Comparison of ENCODE assay signal across 10 cellular contexts in genomic region chr9:100222674-100223073, GRCh38.
DNase-seq lines count a peak whose midpoint lies in the region; ATAC-seq, FAIRE-seq and TF ChIP-seq lines count a peak whose summit lies in the region.
"Had no signal": no experiment of that assay in that cellular context is flagged by ENCODE, and none has a peak within 500 bp of the region (broad histone marks: within the 10 kb centered on the region; RNA-seq: fewer than 3 reads in every experiment).

No MANE protein-coding gene starts in this region.

- no peak overlapping the region for H2AFZ ChIP-seq in GM23338

- no peak overlapping the region for H3K4me2 ChIP-seq in GM23338

- no peaks in the 10 kb centered on the region for H3K79me2 ChIP-seq in GM23338 (replicated peaks; ENCODE audit: insufficient read depth)

- H3K4me3 ChIP-seq in GM23338 (no peak overlapping the region), SK-N-MC (no peak overlapping the region)
- H3K4me3 ChIP-seq: lung had no signal

- H3K27ac ChIP-seq in GM23338 (ENCODE audit: low read depth): no peak overlapping the region
- no peak overlapping the region for H3K27ac ChIP-seq in SK-N-MC

- H3K9me3 ChIP-seq in SK-N-MC (ENCODE audit: low read depth, low read length): no peaks in the 10 kb centered on the region

- CTCF ChIA-PET in Calu3 (lab: Charles Lee): interaction anchor here (0.7 kb wide), 4 partner anchors 137 to 834 kb away, joined by 3 to 4 read pairs (median 3); no protein-coding TSS in a partner anchor
- CTCF ChIA-PET in activated naive CD4-positive, alpha-beta T cell treated with anti-CD3 and anti-CD28 coated beads for 36 hours (lab: Charles Lee): interaction anchor here (0.6 to 1.0 kb wide), 9 partner anchors 78 to 419 kb away, joined by 3 to 6 read pairs (median 3); no protein-coding TSS in a partner anchor

- DNase-seq in GM23338 (ENCODE audit: low spot score) (peak; percentile 43), SK-N-MC (ENCODE audit: low read depth, low spot score) (peak; percentile 14), frontal cortex (ENCODE audit: low spot score in 2 of 2) (peak in 1 of 2 donors; percentile 14), Calu3 (no peak), GDM1 (lab: John Stamatoyannopoulos, UW) (no peak)
- DNase-seq in activated naive CD4-positive, alpha-beta T cell treated with anti-CD3 and anti-CD28 coated beads for 36 hours: no peak
- DNase-seq: activated CD8-positive, alpha-beta memory T cell treated with anti-CD3 and anti-CD28 coated beads, Interleukin-2, amount 50 U/mL, for 48 hours had no signal

- no peaks in the 10 kb centered on the region for H3K9me2 ChIP-seq in GM23338 (ENCODE audit: insufficient read depth)

- TF ChIP-seq CTCF in GM23338 (conservative IDR thresholded peaks at IDR 0.05; ENCODE audit: low read depth in 2 of 2) (peak; percentile 46 to 58), Calu3 (IDR thresholded peaks at IDR 0.05; ENCODE audit: unreplicated experiment) (no peak)

- H3K36me3 Mint-ChIP-seq in GM23338 (ENCODE audit: low read depth): no peaks in the 10 kb centered on the region
- peaks cover 2% of the 10 kb centered on the region for H3K36me3 Mint-ChIP-seq in Calu3 (ENCODE audit: insufficient read depth, unreplicated experiment)
- peaks cover 6% of the 10 kb centered on the region for H3K36me3 Mint-ChIP-seq in activated naive CD4-positive, alpha-beta T cell treated with anti-CD3 and anti-CD28 coated beads for 36 hours (ENCODE audit: low read depth)

- H3K27me3 ChIP-seq in GM23338 (ENCODE audit: insufficient read depth): no peaks in the 10 kb centered on the region

- no peak overlapping the region for H3K4me3 Mint-ChIP-seq in GM23338
- no peak overlapping the region for H3K4me3 Mint-ChIP-seq in Calu3 (ENCODE audit: low read depth, unreplicated experiment)
- H3K4me3 Mint-ChIP-seq in activated naive CD4-positive, alpha-beta T cell treated with anti-CD3 and anti-CD28 coated beads for 36 hours: no peak overlapping the region

- intact Hi-C loops in Calu3 (cut with micrococcal nuclease; ENCODE audit: unreplicated experiment): loop anchor here (1.0 kb wide), 1 partner anchor 194 kb away; no protein-coding TSS in a partner anchor
- intact Hi-C loops in activated naive CD4-positive, alpha-beta T cell treated with anti-CD3 and anti-CD28 coated beads for 36 hours (cut with micrococcal nuclease): no loop called here

- H3K4me1 ChIP-seq in GM23338 (ENCODE audit: insufficient read depth): no peaks in the 10 kb centered on the region

- H3K27me3 Mint-ChIP-seq in GM23338 (ENCODE audit: insufficient read depth, low read depth, poor library complexity) (peaks cover 3% of the 10 kb centered on the region), Calu3 (ENCODE audit: unreplicated experiment) (no peaks in the 10 kb centered on the region)
- no peaks in the 10 kb centered on the region for H3K27me3 Mint-ChIP-seq in activated naive CD4-positive, alpha-beta T cell treated with anti-CD3 and anti-CD28 coated beads for 36 hours (ENCODE audit: low read depth)

- no peak for ATAC-seq in GM23338
- ATAC-seq in HG03432 (IDR thresholded peaks at IDR 0.05; ENCODE audit: unreplicated experiment): no peak

- H3K36me3 ChIP-seq in GM23338 (ENCODE audit: insufficient read depth) (no peaks in the 10 kb centered on the region), SK-N-MC (ENCODE audit: insufficient read depth, low read length) (peaks cover 4% of the 10 kb centered on the region; the same call in 1 of the 2 replicates)

- H3F3A ChIP-seq in GM23338 (replicated peaks; ENCODE audit: low read depth): no peaks in the 10 kb centered on the region

- H3K27ac Mint-ChIP-seq in GM23338 (no peak overlapping the region), Calu3 (ENCODE audit: unreplicated experiment) (no peak overlapping the region)
- no peak overlapping the region for H3K27ac Mint-ChIP-seq in activated naive CD4-positive, alpha-beta T cell treated with anti-CD3 and anti-CD28 coated beads for 36 hours

- BruUV-seq in Calu3 (replicated peaks; lab: Mats Ljungman, UMichigan): no TSS peak

- no peaks in the 10 kb centered on the region for H4K20me1 ChIP-seq in GM23338 (replicated peaks; ENCODE audit: insufficient read depth)

- FAIRE-seq in A204.1 (lab: Jason Lieb, UNC) (peak; percentile 97), frontal cortex (lab: Jason Lieb, UNC) (peak; percentile 93)

- H3K9ac ChIP-seq in SK-N-MC (ENCODE audit: insufficient read length): no peak overlapping the region

- H3K9me3 Mint-ChIP-seq in GM23338: no peaks in the 10 kb centered on the region
- H3K9me3 Mint-ChIP-seq in Calu3 (ENCODE audit: low read depth, unreplicated experiment): no peaks in the 10 kb centered on the region
- H3K9me3 Mint-ChIP-seq in activated naive CD4-positive, alpha-beta T cell treated with anti-CD3 and anti-CD28 coated beads for 36 hours: no peaks in the 10 kb centered on the region

- H3K4me1 Mint-ChIP-seq in GM23338 (no peaks in the 10 kb centered on the region), Calu3 (ENCODE audit: low read depth, unreplicated experiment) (no peaks in the 10 kb centered on the region)
- no peaks in the 10 kb centered on the region for H3K4me1 Mint-ChIP-seq in activated naive CD4-positive, alpha-beta T cell treated with anti-CD3 and anti-CD28 coated beads for 36 hours (ENCODE audit: low read depth)

TF ChIP-seq in GM23338, 12 proteins besides CTCF, POLR2A, EP300 and RAD21:
- TF ChIP-seq STAT1 (IDR thresholded peaks at IDR 0.05; ENCODE audit: unreplicated experiment): no peak
- TF ChIP-seq, protein P1, sequence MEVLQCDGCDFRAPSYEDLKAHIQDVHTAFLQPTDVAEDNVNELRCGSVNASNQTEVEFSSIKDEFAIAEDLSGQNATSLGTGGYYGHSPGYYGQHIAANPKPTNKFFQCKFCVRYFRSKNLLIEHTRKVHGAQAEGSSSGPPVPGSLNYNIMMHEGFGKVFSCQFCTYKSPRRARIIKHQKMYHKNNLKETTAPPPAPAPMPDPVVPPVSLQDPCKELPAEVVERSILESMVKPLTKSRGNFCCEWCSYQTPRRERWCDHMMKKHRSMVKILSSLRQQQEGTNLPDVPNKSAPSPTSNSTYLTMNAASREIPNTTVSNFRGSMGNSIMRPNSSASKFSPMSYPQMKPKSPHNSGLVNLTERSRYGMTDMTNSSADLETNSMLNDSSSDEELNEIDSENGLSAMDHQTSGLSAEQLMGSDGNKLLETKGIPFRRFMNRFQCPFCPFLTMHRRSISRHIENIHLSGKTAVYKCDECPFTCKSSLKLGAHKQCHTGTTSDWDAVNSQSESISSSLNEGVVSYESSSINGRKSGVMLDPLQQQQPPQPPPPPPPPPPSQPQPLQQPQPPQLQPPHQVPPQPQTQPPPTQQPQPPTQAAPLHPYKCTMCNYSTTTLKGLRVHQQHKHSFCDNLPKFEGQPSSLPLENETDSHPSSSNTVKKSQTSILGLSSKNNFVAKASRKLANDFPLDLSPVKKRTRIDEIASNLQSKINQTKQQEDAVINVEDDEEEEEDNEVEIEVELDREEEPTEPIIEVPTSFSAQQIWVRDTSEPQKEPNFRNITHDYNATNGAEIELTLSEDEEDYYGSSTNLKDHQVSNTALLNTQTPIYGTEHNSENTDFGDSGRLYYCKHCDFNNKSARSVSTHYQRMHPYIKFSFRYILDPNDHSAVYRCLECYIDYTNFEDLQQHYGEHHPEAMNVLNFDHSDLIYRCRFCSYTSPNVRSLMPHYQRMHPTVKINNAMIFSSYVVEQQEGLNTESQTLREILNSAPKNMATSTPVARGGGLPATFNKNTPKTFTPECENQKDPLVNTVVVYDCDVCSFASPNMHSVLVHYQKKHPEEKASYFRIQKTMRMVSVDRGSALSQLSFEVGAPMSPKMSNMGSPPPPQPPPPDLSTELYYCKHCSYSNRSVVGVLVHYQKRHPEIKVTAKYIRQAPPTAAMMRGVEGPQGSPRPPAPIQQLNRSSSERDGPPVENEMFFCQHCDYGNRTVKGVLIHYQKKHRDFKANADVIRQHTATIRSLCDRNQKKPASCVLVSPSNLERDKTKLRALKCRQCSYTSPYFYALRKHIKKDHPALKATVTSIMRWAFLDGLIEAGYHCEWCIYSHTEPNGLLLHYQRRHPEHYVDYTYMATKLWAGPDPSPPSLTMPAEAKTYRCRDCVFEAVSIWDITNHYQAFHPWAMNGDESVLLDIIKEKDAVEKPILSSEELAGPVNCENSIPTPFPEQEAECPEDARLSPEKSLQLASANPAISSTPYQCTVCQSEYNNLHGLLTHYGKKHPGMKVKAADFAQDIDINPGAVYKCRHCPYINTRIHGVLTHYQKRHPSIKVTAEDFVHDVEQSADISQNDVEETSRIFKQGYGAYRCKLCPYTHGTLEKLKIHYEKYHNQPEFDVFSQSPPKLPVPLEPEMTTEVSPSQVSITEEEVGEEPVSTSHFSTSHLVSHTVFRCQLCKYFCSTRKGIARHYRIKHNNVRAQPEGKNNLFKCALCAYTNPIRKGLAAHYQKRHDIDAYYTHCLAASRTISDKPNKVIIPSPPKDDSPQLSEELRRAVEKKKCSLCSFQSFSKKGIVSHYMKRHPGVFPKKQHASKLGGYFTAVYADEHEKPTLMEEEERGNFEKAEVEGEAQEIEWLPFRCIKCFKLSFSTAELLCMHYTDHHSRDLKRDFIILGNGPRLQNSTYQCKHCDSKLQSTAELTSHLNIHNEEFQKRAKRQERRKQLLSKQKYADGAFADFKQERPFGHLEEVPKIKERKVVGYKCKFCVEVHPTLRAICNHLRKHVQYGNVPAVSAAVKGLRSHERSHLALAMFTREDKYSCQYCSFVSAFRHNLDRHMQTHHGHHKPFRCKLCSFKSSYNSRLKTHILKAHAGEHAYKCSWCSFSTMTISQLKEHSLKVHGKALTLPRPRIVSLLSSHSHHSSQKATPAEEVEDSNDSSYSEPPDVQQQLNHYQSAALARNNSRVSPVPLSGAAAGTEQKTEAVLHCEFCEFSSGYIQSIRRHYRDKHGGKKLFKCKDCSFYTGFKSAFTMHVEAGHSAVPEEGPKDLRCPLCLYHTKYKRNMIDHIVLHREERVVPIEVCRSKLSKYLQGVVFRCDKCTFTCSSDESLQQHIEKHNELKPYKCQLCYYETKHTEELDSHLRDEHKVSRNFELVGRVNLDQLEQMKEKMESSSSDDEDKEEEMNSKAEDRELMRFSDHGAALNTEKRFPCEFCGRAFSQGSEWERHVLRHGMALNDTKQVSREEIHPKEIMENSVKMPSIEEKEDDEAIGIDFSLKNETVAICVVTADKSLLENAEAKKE (CRISPR knock-in tag; IDR thresholded peaks at IDR 0.05): no peak
- TF ChIP-seq EZH2phosphoT487 (IDR thresholded peaks at IDR 0.05; ENCODE audit: unreplicated experiment): no peak
- TF ChIP-seq, protein P2, sequence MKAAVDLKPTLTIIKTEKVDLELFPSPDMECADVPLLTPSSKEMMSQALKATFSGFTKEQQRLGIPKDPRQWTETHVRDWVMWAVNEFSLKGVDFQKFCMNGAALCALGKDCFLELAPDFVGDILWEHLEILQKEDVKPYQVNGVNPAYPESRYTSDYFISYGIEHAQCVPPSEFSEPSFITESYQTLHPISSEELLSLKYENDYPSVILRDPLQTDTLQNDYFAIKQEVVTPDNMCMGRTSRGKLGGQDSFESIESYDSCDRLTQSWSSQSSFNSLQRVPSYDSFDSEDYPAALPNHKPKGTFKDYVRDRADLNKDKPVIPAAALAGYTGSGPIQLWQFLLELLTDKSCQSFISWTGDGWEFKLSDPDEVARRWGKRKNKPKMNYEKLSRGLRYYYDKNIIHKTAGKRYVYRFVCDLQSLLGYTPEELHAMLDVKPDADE (IDR thresholded peaks at IDR 0.05): no peak
- TF ChIP-seq EZH2 (IDR thresholded peaks at IDR 0.05; ENCODE audit: low read depth, unreplicated experiment): no peak

Comparison
In these comparisons a context has a peak if more than half of its experiments do, and no peak if none do; other contexts are left out.
1. DNase-seq: peak in GM23338 (single experiment) and SK-N-MC (single experiment); none in Calu3 (single experiment), activated naive CD4-positive, alpha-beta T cell treated with anti-CD3 and anti-CD28 coated beads for 36 hours (single experiment) and GDM1 (single experiment).